27 cellular contexts compared by ENCODE assay signal in the genomic region with DNA sequence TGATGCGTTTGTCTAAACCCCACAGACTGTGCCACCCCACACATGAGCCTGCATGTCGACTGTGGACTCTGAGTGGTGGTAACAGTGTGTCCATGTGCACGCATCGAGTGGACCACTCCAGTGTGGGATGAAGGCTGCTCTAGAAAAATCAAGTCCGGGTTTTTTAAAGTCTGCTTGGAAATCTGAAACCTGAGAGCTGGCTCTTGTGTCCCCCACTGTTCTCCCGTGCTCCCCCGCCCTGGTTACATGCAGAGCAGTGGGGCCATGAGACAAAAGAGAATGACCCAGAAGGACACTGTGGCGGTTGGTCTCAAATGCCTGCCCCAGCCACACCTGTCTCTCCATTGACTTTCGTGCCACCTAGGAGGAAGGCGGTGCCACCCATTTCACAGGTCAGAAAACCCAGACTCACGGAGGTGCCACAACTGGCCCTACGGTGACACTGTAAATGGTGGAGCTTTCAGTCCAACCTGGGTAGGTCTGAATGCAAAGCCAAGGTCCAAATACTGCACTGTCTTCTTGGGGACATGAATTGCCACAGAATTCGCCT.
"Had no signal": no experiment of that assay in that cellular context is flagged by ENCODE, and none has a peak within 500 bp of the region (broad histone marks: within the 10 kb centered on the region; RNA-seq: fewer than 3 reads in every experiment).

No MANE protein-coding gene starts in this region.

- H3K4me3 ChIP-seq: adrenal gland, coronary artery, esophagus muscularis mucosa, hepatocyte, left lung, pancreas, psoas muscle, right atrium auricular region, skin epidermis, testis, vagina had no signal

- H3K4me2 ChIP-seq: hepatocyte had no signal

- ATAC-seq: activated CD8-positive, alpha-beta T cell treated with anti-CD3 and anti-CD28 coated beads, Interleukin-2, amount 10 ng/mL, durations not matched to agents 7 days and 5 days; left lung; pancreas; psoas muscle; stimulated activated memory B cell treated with anti-CD40 and anti-IgM and Interleukin-4, amounts not matched to agents 10 μg/mL and 1 μg/mL and 100 μg/mL, for 72 hours had no signal

- H3K9me3 Mint-ChIP-seq: central memory CD8-positive, alpha-beta T cell; immature natural killer cell; nephron had no signal

- H3K27ac ChIP-seq: adrenal gland, coronary artery, esophagus muscularis mucosa, hepatocyte, left lung, neutrophil, pancreas, psoas muscle, right atrium auricular region, skin epidermis, testis, vagina, VCaP had no signal

- H3K27ac Mint-ChIP-seq: activated CD8-positive, alpha-beta T cell treated with anti-CD3 and anti-CD28 coated beads, Interleukin-2, amount 10 ng/mL, durations not matched to agents 7 days and 5 days; activated naive CD8-positive, alpha-beta T cell; activated T-helper 1 cell treated with anti-CD3 and anti-CD28 coated beads, Interleukin-12 subunit alpha, Interleukin-12 subunit beta, Interleukin-2, Interleukin-4 antibody, amounts not matched to agents 30 ng/mL and 10 ng/mL and 1 ng/mL, durations not matched to agents 14 hours and 24 hours and 36 hours; nephron; stimulated activated memory B cell treated with anti-CD40 and anti-IgM and Interleukin-4, amounts not matched to agents 10 μg/mL and 1 μg/mL and 100 μg/mL, for 72 hours had no signal

- H3K4me1 ChIP-seq: adrenal gland, esophagus muscularis mucosa, left lung, pancreas, psoas muscle, right atrium auricular region, testis, vagina had no signal

- H3K27me3 ChIP-seq: adrenal gland, esophagus muscularis mucosa, hepatocyte, left lung, pancreas, right atrium auricular region, testis, vagina had no signal

- H3K9me3 ChIP-seq: adrenal gland, esophagus muscularis mucosa, left lung, neutrophil, pancreas, right atrium auricular region, testis, vagina had no signal

- H3K79me2 ChIP-seq: hepatocyte had no signal

- H3K36me3 ChIP-seq: adrenal gland, neutrophil had no signal

- H3K4me3 Mint-ChIP-seq: activated CD8-positive, alpha-beta T cell treated with anti-CD3 and anti-CD28 coated beads, Interleukin-2, amount 10 ng/mL, durations not matched to agents 7 days and 5 days; activated naive CD8-positive, alpha-beta T cell; activated T-helper 1 cell treated with anti-CD3 and anti-CD28 coated beads, Interleukin-12 subunit alpha, Interleukin-12 subunit beta, Interleukin-2, Interleukin-4 antibody, amounts not matched to agents 30 ng/mL and 10 ng/mL and 1 ng/mL, durations not matched to agents 14 hours and 24 hours and 36 hours; central memory CD8-positive, alpha-beta T cell; immature natural killer cell; nephron; stimulated activated memory B cell treated with anti-CD40 and anti-IgM and Interleukin-4, amounts not matched to agents 10 μg/mL and 1 μg/mL and 100 μg/mL, for 72 hours had no signal

- H2AFZ ChIP-seq: hepatocyte had no signal

- H3K27me3 Mint-ChIP-seq: activated naive CD8-positive, alpha-beta T cell had no signal

- H3K4me1 Mint-ChIP-seq: nephron had no signal

- DNase-seq: activated CD4-positive, alpha-beta T cell treated with anti-CD3 and anti-CD28 coated beads for 1 hour; activated CD4-positive, alpha-beta T cell treated with anti-CD3 and anti-CD28 coated beads, Interleukin-2, amount 50 U/mL, for 1 hour; activated CD8-positive, alpha-beta T cell treated with anti-CD3 and anti-CD28 coated beads, Interleukin-2, amount 10 ng/mL, durations not matched to agents 7 days and 5 days; activated gamma-delta T cell treated with Interleukin-2 at 50 U/mL for 16 hours; immature natural killer cell; kidney glomerular epithelial cell; mammary epithelial cell; midbrain; psoas muscle; stimulated activated CD4-positive, alpha-beta T cell treated with anti-CD3 and anti-CD28 coated beads, Interleukin-2, amount 100 ng/mL, for 24 hours; testis had no signal
